10 cellular contexts compared by ENCODE assay signal in the genomic region with DNA sequence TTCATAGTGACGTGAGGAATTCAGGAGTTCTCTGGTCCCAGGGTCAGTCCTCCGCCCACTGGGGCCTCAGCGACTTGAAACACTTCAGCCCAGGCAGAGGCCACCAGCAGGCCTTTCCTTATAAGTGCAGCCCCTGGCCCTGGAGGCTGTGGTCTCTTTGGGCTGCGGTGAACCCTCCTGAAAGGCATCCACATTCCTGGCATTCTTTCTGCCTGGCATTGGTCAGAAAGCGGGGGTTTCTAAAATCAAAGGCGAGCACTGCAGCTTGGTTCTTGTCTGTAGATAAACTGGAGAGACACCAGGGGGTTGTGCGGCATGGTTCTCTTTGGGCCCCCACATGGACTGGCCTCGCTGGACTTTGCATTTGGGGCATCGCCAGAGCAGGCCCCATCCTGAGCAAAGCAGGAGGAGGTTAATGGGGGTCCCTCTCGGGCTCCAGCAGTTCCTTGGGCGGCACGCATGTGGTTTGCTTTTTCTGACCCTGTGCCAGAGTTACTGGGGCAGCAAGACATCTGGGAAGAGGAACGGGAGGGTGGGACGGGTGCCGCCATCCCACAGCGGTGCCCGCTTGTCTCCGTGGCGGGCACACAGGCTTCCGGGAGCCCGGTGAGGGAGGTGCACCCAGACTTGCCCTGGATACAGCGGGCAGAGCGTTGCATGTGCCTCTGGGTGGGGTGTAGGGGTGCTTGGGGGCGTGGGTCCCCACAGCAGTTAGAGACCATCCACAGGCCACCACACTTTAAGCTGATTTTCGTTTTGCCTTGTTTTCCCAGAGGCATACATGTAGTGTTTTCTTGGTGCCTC. TPM values are rescaled to one million over a fixed set of nuclear protein-coding genes. Genes with fewer than 3 reads are reported as not detected.
DNase-seq lines count a peak whose midpoint lies in the region; ATAC-seq and TF ChIP-seq lines count a peak whose summit lies in the region.
"Had no signal": no experiment of that assay in that cellular context is flagged by ENCODE, and none has a peak within 500 bp of the region (broad histone marks: within the 10 kb centered on the region; RNA-seq: fewer than 3 reads in every experiment).

No MANE protein-coding gene starts in this region.

- peak overlapping the region; percentile 88 for H2BK5ac ChIP-seq in IMR-90 (ENCODE audit: low read depth, low read length, poor library complexity, severe bottlenecking)

- H3K27ac ChIP-seq in A673 (ENCODE audit: low read depth, low read length, poor library complexity, severe bottlenecking) (no peak overlapping the region), IMR-90 (ENCODE audit: insufficient read depth, low read length) (peak overlapping the region; percentile 84), liver (ENCODE audit: low read depth in 1 of 2, low read length in 2 of 2) (peak overlapping the region; percentile 92 to 97)

- peak overlapping the region; percentile 94 for H2BK20ac ChIP-seq in IMR-90 (ENCODE audit: low read depth, low read length)

- POLR2A ChIA-PET in A673 (lab: Charles Lee; ENCODE audit: low non-redundant PET) (no interaction called here), IMR-90 (lab: Charles Lee; ENCODE audit: unreplicated experiment) (no interaction called here)

- in situ Hi-C loops in IMR-90 (cut with MboI; ENCODE audit: low sequenced_read_pairs) = no loop called here

- intact Hi-C loops in A673 (cut with micrococcal nuclease; ENCODE audit: unreplicated experiment) = no loop called here
- intact Hi-C loops in IMR-90 (cut with micrococcal nuclease) = loop anchor here (1.0 kb wide), 1 partner anchor 43 kb away; no protein-coding TSS in a partner anchor

- no peaks in the 10 kb centered on the region for H3K9me3 Mint-ChIP-seq in chondrocyte (ENCODE audit: low read depth)

- peak; percentile 43 for TF ChIP-seq RAD21 in IMR-90 (IDR thresholded peaks at IDR 0.05; ENCODE audit: low read length)
- TF ChIP-seq RAD21 in liver (IDR thresholded peaks at IDR 0.05) = no peak

- no peak for TF ChIP-seq CTCF in A673 (conservative IDR thresholded peaks at IDR 0.05; ENCODE audit: low read depth, low read length)
- peak; percentile 35 for TF ChIP-seq CTCF in IMR-90 (conservative IDR thresholded peaks at IDR 0.05; ENCODE audit: low read depth, low read length)
- peak; percentile 69 for TF ChIP-seq CTCF in chondrocyte (IDR thresholded peaks at IDR 0.05)
- no peak for TF ChIP-seq CTCF in liver (IDR thresholded peaks at IDR 0.05; ENCODE audit: low read depth, low read length, missing input control)

- peak overlapping the region; percentile 61 for H3K9ac ChIP-seq in IMR-90 (ENCODE audit: low read depth, low read length)
- no peak overlapping the region for H3K9ac ChIP-seq in liver (ENCODE audit: low read depth in 1 of 2, low read length in 2 of 2)

- peak overlapping the region; percentile 95 for H3K56ac ChIP-seq in IMR-90 (ENCODE audit: extremely low read depth, insufficient read depth, low read length)

- peak overlapping the region; percentile 41; the same call in 1 of the 2 replicates for H3K4me2 ChIP-seq in IMR-90 (ENCODE audit: low read depth, low read length)

- H3K18ac ChIP-seq in IMR-90 (ENCODE audit: low read depth, low read length) = peak overlapping the region; percentile 55

- peaks cover 6 to 90% of the 10 kb centered on the region in 2 experiments; a peak in 3 of 4 replicates for H3K79me1 ChIP-seq in IMR-90 (ENCODE audit: low read depth in 1 of 2, low read length in 2 of 2)

- H3K4me1 Mint-ChIP-seq in chondrocyte (ENCODE audit: low read depth) = peaks cover 71% of the 10 kb centered on the region

- peak overlapping the region; percentile 92 for H3K27ac Mint-ChIP-seq in chondrocyte (ENCODE audit: unreplicated experiment)

- H3K14ac ChIP-seq in IMR-90 (replicated peaks; ENCODE audit: low read depth, low read length) = peak overlapping the region; percentile 96

- TF ChIP-seq POLR2A in IMR-90 (IDR thresholded peaks at IDR 0.05; ENCODE audit: low read depth, low read length) = no peak

- H3K4ac ChIP-seq in IMR-90 (ENCODE audit: low read depth, low read length) = peak overlapping the region; percentile 98

- H2BK15ac ChIP-seq in IMR-90 (ENCODE audit: low read depth, low read length) = peak overlapping the region; percentile 60; the same call in 2 of the 3 replicates

- 65% methylated on average over 8 of the region's 25 CpGs; no CpG with 5 or more reads in 1 of the 2 experiments for WGBS in IMR-90 (ENCODE audit: extremely low coverage in 2 of 2, insufficient read length in 1 of 2), 2 experiments
- WGBS in liver = 93% methylated on average over 25 of the region's 25 CpGs

- H3K27me3 Mint-ChIP-seq in chondrocyte (ENCODE audit: low read depth) = no peaks in the 10 kb centered on the region

- peak overlapping the region; percentile 80 for H4K5ac ChIP-seq in IMR-90 (ENCODE audit: low read depth, low read length)

- BruUV-seq in A673 (replicated peaks; lab: Mats Ljungman, UMichigan) (no TSS peak), IMR-90 (replicated peaks; lab: Mats Ljungman, UMichigan) (no TSS peak)

- H3K9me3 ChIP-seq in A673 (ENCODE audit: low read depth, low read length, poor library complexity, severe bottlenecking) (no peaks in the 10 kb centered on the region), IMR-90 (ENCODE audit: control insufficient read depth, insufficient read depth, low read length) (no peaks in the 10 kb centered on the region), liver (ENCODE audit: control insufficient read depth in 4 of 4, low read length in 3 of 4) (no peaks in the 10 kb centered on the region)

- H3K9me1 ChIP-seq in IMR-90 (ENCODE audit: insufficient read depth, low read length) = peaks cover 70% of the 10 kb centered on the region

- dilution Hi-C loops in IMR-90 (cut with HindIII; ENCODE audit: low sequenced_read_pairs, unreplicated experiment) = no loop called here

- H4K91ac ChIP-seq in IMR-90 (ENCODE audit: insufficient read depth, low read depth, low read length) = peak overlapping the region; percentile 84

- H4K8ac ChIP-seq in IMR-90 (ENCODE audit: low read depth in 2 of 2, low read length in 2 of 2) = peak overlapping the region; percentile 63 to 76

- H2AK9ac ChIP-seq in IMR-90 (replicated peaks; ENCODE audit: low read depth, low read length, poor library complexity) = peak overlapping the region; percentile 39

- H2BK120ac ChIP-seq in IMR-90 (ENCODE audit: low read depth, low read length) = peak overlapping the region; percentile 83

- H3K4me1 ChIP-seq in A673 (ENCODE audit: insufficient read depth, low read length, poor library complexity, severe bottlenecking) (peaks cover 10% of the 10 kb centered on the region), IMR-90 (ENCODE audit: control insufficient read depth, insufficient read depth, low read length) (peaks cover 77% of the 10 kb centered on the region), liver (ENCODE audit: control insufficient read depth in 4 of 4, insufficient read depth in 4 of 4, low read length in 3 of 4) (peaks cover 18 to 51% (median 32%) of the 10 kb centered on the region in 4 donors)

- peak; percentile 78 for ATAC-seq in IMR-90 (ENCODE audit: low read depth)
- ATAC-seq in GM18909 (IDR thresholded peaks at IDR 0.05; ENCODE audit: poor library complexity, unreplicated experiment) = no peak

- H4K20me1 ChIP-seq in IMR-90 (ENCODE audit: insufficient read depth, low read length) = peaks cover 88% of the 10 kb centered on the region

- H3K27me3 ChIP-seq in A673 (replicated peaks; ENCODE audit: insufficient read depth, low read depth, low read length, poor library complexity) (no peaks in the 10 kb centered on the region), IMR-90 (ENCODE audit: control insufficient read depth, insufficient read depth, low read length) (no peaks in the 10 kb centered on the region), liver (ENCODE audit: control insufficient read depth in 4 of 4, insufficient read depth in 4 of 4, low read length in 3 of 4) (no peaks in the 10 kb centered on the region)

- H3K4me3 Mint-ChIP-seq in chondrocyte (ENCODE audit: unreplicated experiment) = peak overlapping the region; percentile 47

- CTCF ChIA-PET in A673 (lab: Charles Lee) (no interaction called here), IMR-90 (lab: Yijun Ruan, JAX) (interaction anchor here (0.5 kb wide), 1 partner anchor 11 kb away, joined by 3 read pairs; no protein-coding TSS in a partner anchor)

- peak; percentile 16 for DNase-seq in A673 (ENCODE audit: low spot score)
- DNase-seq in IMR-90 = peak; percentile 79
- DNase-seq in chondrocyte (ENCODE audit: low spot score) = peak; percentile 89
- no peak for DNase-seq in NK-92 (lab: John Stamatoyannopoulos, UW; ENCODE audit: unreplicated experiment)
- DNase-seq in globus pallidus (ENCODE audit: low spot score) = no peak
- DNase-seq in anterior cingulate cortex (lab: John Stamatoyannopoulos, UW) = no peak
- DNase-seq: effector CD8-positive, alpha-beta T cell; MM.1S had no signal

- H3K36me3 ChIP-seq in A673 (ENCODE audit: insufficient read depth, low read length, poor library complexity, severe bottlenecking) = no peaks in the 10 kb centered on the region
- peaks cover 63% of the 10 kb centered on the region for H3K36me3 ChIP-seq in IMR-90 (ENCODE audit: control insufficient read depth, insufficient read depth, low read length)
- H3K36me3 ChIP-seq in liver (ENCODE audit: control insufficient read depth in 4 of 4, insufficient read depth in 3 of 4, low read depth in 1 of 4, low read length in 3 of 4) = peaks cover 0 to 2% (median 0%) of the 10 kb centered on the region in 4 donors

- peak overlapping the region; percentile 83 for H2AK5ac ChIP-seq in IMR-90 (ENCODE audit: low read depth, low read length)

- peak overlapping the region; percentile 86 for H3K23ac ChIP-seq in IMR-90 (ENCODE audit: low read depth, low read length)

- no peak overlapping the region for H3K4me3 ChIP-seq in A673 (ENCODE audit: low read depth, low read length, poor library complexity, severe bottlenecking)
- no peak overlapping the region for H3K4me3 ChIP-seq in IMR-90 (ENCODE audit: insufficient read depth, low read depth, low read length)
- H3K4me3 ChIP-seq in liver (ENCODE audit: low read depth in 1 of 3, low read length in 3 of 3) = no peak overlapping the region

- peaks cover 10% of the 10 kb centered on the region for H3K36me3 Mint-ChIP-seq in chondrocyte (ENCODE audit: low read depth)

- H2AFZ ChIP-seq in IMR-90 (replicated peaks; ENCODE audit: low read length, poor library complexity) = no peak overlapping the region

TF ChIP-seq in IMR-90, 13 proteins besides CTCF, POLR2A, EP300 and RAD21:
- TF ChIP-seq MAFK (IDR thresholded peaks at IDR 0.05; ENCODE audit: low read depth, low read length) (no peak), SMC3 (IDR thresholded peaks at IDR 0.05; ENCODE audit: low read depth, low read length) (peak; percentile 28)

TF ChIP-seq in liver, 16 proteins besides CTCF, POLR2A, EP300 and RAD21:
- TF ChIP-seq, protein P1, sequence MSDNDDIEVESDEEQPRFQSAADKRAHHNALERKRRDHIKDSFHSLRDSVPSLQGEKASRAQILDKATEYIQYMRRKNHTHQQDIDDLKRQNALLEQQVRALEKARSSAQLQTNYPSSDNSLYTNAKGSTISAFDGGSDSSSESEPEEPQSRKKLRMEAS (IDR thresholded peaks at IDR 0.05) = no peak

RNA-seq across cellular contexts. Expression of gene SH3BP4, which starts 44.9 kb away (rescaled TPM):
- total RNA-seq in A673 (2021) (19.5 and 19.9 TPM in 2 replicates), IMR-90 (2012; rRNA removed) (112 and 122 TPM in 2 replicates), chondrocyte (42.4 to 51.9 TPM (median 50.4 TPM) in 3 replicates), liver (10 to 100 TPM in 1 of 2 donors, 1 to 10 TPM in 1; 4.1 to 18.4 TPM)
- polyA plus RNA-seq in IMR-90 (2012; rRNA removed) (101 and 104 TPM in 2 replicates), liver (10 to 100 TPM in 1 of 2 donors, 1 to 10 TPM in 1; 9.2 to 15.3 TPM)
- polyA plus RNA-seq in IMR-90 (2012; cell fraction: cytosol; rRNA removed) = 62.6 and 79.6 TPM in 2 replicates
- 63.9 and 105 TPM in 2 replicates for polyA plus RNA-seq in IMR-90 (2012; cell fraction: nucleus; rRNA removed; ENCODE audit: low replicate concordance)

Comparison
In these comparisons a context has a peak if more than half of its experiments do, and no peak if none do; other contexts are left out.
1. DNase-seq: peak in A673 (single experiment), IMR-90 (single experiment) and chondrocyte (single experiment); none in NK-92 (single experiment), globus pallidus (single experiment) and anterior cingulate cortex (0 of 58).
2. CTCF ChIP-seq: peak in IMR-90 (single experiment) and chondrocyte (single experiment); none in A673 (single experiment) and liver (single experiment).